32 cellular contexts compared by ENCODE assay signal in the genomic region with DNA sequence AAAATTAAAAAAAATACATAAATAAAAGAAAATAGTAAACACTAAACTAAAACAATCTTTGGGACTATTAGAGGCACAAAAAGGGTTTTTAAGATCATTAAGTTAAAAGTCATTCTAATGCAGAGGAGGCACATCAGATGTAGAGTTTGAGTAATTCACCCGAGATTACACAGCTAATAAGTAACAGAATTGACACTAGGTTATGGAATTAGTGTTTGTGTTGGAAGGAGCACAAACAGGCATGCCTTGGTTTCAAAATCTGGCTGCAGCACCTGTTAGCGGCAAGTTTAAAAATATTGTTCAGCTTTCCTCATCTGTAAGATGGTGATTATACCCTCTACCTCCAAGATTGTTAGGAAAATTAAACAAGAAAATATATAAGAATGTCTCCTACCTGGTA. TPM values are rescaled to one million over a fixed set of nuclear protein-coding genes. Genes with fewer than 3 reads are reported as not detected.
A peak's percentile ranks its signal among the peaks of the same experiment; 100 is the strongest.
DNase-seq lines count a peak whose midpoint lies in the region; ATAC-seq, FAIRE-seq and TF ChIP-seq lines count a peak whose summit lies in the region.
"Had no signal": no experiment of that assay in that cellular context is flagged by ENCODE, and none has a peak within 500 bp of the region (broad histone marks: within the 10 kb centered on the region; RNA-seq: fewer than 3 reads in every experiment).

No MANE protein-coding gene starts in this region.

- H3K27me3 ChIP-seq in pancreas: no peaks in the 10 kb centered on the region
- H3K27me3 ChIP-seq: neutrophil, Peyer's patch, uterus had no signal

- DNase-seq in activated CD8-positive, alpha-beta T cell treated with anti-CD3 and anti-CD28 coated beads for 36 hours: no peak
- no peak for DNase-seq in activated CD8-positive, alpha-beta T cell treated with anti-CD3 and anti-CD28 coated beads, Interleukin-2, amount 10 ng/mL, durations not matched to agents 7 days and 5 days
- peak; percentile 32 for DNase-seq in kidney tubule cell (ENCODE audit: low spot score)
- peak in 1 of 6 donors; percentile 4 for DNase-seq in pancreas
- DNase-seq in OCI-M2 (lab: John Stamatoyannopoulos, UW; ENCODE audit: unreplicated experiment): no peak
- no peak for DNase-seq in central memory CD4-positive, alpha-beta T cell
- DNase-seq: 8988T; activated CD4-positive, CD25-positive, alpha-beta regulatory T cell treated with anti-CD3 and anti-CD28 coated beads, Interleukin-2, amount 50 U/mL, for 72 hours; activated CD8-positive, alpha-beta memory T cell treated with anti-CD3 and anti-CD28 coated beads for 24 hours; activated gamma-delta T cell treated with Interleukin-2 at 50 U/mL for 16 hours; COR-L47; DMS79; effector CD8-positive, alpha-beta T cell; erythroblast; GDM1; glutamatergic neuron; NCI-H1417; NCI-H2029 treated with DMSO at 0.1 percent for 48 hours; NCI-H2227 treated with DMSO at 0.1 percent for 48 hours; NCI-H69; Peyer's patch; stimulated activated naive CD4-positive, alpha-beta T cell treated with Interleukin-2 at 50 U/mL for 16 hours; uterus had no signal

- H3K27ac Mint-ChIP-seq in activated CD8-positive, alpha-beta T cell treated with anti-CD3 and anti-CD28 coated beads for 36 hours: peak overlapping the region; percentile 50
- H3K27ac Mint-ChIP-seq in activated CD8-positive, alpha-beta T cell treated with anti-CD3 and anti-CD28 coated beads, Interleukin-2, amount 10 ng/mL, durations not matched to agents 7 days and 5 days: no peak overlapping the region

- TF ChIP-seq CTCF in activated CD8-positive, alpha-beta T cell treated with anti-CD3 and anti-CD28 coated beads for 36 hours (IDR thresholded peaks at IDR 0.05): no peak
- TF ChIP-seq CTCF in VCaP (conservative IDR thresholded peaks at IDR 0.05): no peak
- no peak for TF ChIP-seq CTCF in pancreas (IDR thresholded peaks at IDR 0.05)

- peaks cover 28% of the 10 kb centered on the region for H3K36me3 Mint-ChIP-seq in activated CD8-positive, alpha-beta T cell treated with anti-CD3 and anti-CD28 coated beads for 36 hours (ENCODE audit: low read depth)
- peaks cover 65% of the 10 kb centered on the region for H3K36me3 Mint-ChIP-seq in activated CD8-positive, alpha-beta T cell treated with anti-CD3 and anti-CD28 coated beads, Interleukin-2, amount 10 ng/mL, durations not matched to agents 7 days and 5 days (ENCODE audit: low read depth)

- intact Hi-C loops in activated CD8-positive, alpha-beta T cell treated with anti-CD3 and anti-CD28 coated beads for 36 hours (cut with micrococcal nuclease): no loop called here
- intact Hi-C loops in pancreas (cut with DNase I): no loop called here

- POLR2A ChIA-PET in activated CD8-positive, alpha-beta T cell treated with anti-CD3 and anti-CD28 coated beads for 36 hours (lab: Charles Lee): interaction anchor here (1.1 to 3.8 kb wide), 3 partner anchors 10 to 39 kb away, joined by 3 to 20 read pairs (median 13); a partner anchor contains a TSS
- POLR2A ChIA-PET in activated CD8-positive, alpha-beta T cell treated with anti-CD3 and anti-CD28 coated beads, Interleukin-2, amount 10 ng/mL, durations not matched to agents 7 days and 5 days (lab: Charles Lee): no interaction called here

- FAIRE-seq in pancreas (lab: Jason Lieb, UNC): no peak
- FAIRE-seq: bronchial epithelial cell, colon, K562, keratinocyte had no signal

- CTCF ChIA-PET in activated CD8-positive, alpha-beta T cell treated with anti-CD3 and anti-CD28 coated beads for 36 hours (lab: Charles Lee): interaction anchor here (0.6 to 2.0 kb wide), 5 partner anchors 25 to 66 kb away, joined by 3 to 5 read pairs (median 3); no protein-coding TSS in a partner anchor
- CTCF ChIA-PET in activated CD8-positive, alpha-beta T cell treated with anti-CD3 and anti-CD28 coated beads, Interleukin-2, amount 10 ng/mL, durations not matched to agents 7 days and 5 days (lab: Charles Lee): interaction anchor here (1.3 to 2.1 kb wide), 4 partner anchors 9 to 35 kb away, joined by 3 to 9 read pairs (median 6); no protein-coding TSS in a partner anchor

- no peak overlapping the region for H3K4me3 Mint-ChIP-seq in activated CD8-positive, alpha-beta T cell treated with anti-CD3 and anti-CD28 coated beads for 36 hours
- no peak overlapping the region for H3K4me3 Mint-ChIP-seq in activated CD8-positive, alpha-beta T cell treated with anti-CD3 and anti-CD28 coated beads, Interleukin-2, amount 10 ng/mL, durations not matched to agents 7 days and 5 days

- WGBS in pancreas, 2 donors: 8 to 10% methylated on average over 2 of the region's 2 CpGs

- H3K9me3 ChIP-seq in pancreas: no peaks in the 10 kb centered on the region
- H3K9me3 ChIP-seq: HAP-1, neutrophil, Peyer's patch, prostate gland, uterus had no signal

- H3K4me1 ChIP-seq in pancreas: peaks cover 0 to 14% (median 11%) of the 10 kb centered on the region in 3 donors
- H3K4me1 ChIP-seq: Peyer's patch, prostate gland, uterus had no signal

- no peaks in the 10 kb centered on the region for H3K9me3 Mint-ChIP-seq in activated CD8-positive, alpha-beta T cell treated with anti-CD3 and anti-CD28 coated beads for 36 hours
- no peaks in the 10 kb centered on the region for H3K9me3 Mint-ChIP-seq in activated CD8-positive, alpha-beta T cell treated with anti-CD3 and anti-CD28 coated beads, Interleukin-2, amount 10 ng/mL, durations not matched to agents 7 days and 5 days (ENCODE audit: insufficient read depth)

- ATAC-seq in activated CD8-positive, alpha-beta T cell treated with anti-CD3 and anti-CD28 coated beads for 36 hours: no peak
- ATAC-seq in activated CD8-positive, alpha-beta T cell treated with anti-CD3 and anti-CD28 coated beads, Interleukin-2, amount 10 ng/mL, durations not matched to agents 7 days and 5 days: no peak
- ATAC-seq in pancreas (peak; percentile 80 to 95 (median 86)), GM21619 (IDR thresholded peaks at IDR 0.05; ENCODE audit: unreplicated experiment) (no peak)
- ATAC-seq: K562 had no signal

- peaks cover 0 to 5% (median 0%) of the 10 kb centered on the region in 3 donors for H3K36me3 ChIP-seq in pancreas
- H3K36me3 ChIP-seq: HAP-1, prostate gland, uterus had no signal

- peaks cover 74% of the 10 kb centered on the region for H3K4me1 Mint-ChIP-seq in activated CD8-positive, alpha-beta T cell treated with anti-CD3 and anti-CD28 coated beads for 36 hours (ENCODE audit: low read depth)
- H3K4me1 Mint-ChIP-seq in activated CD8-positive, alpha-beta T cell treated with anti-CD3 and anti-CD28 coated beads, Interleukin-2, amount 10 ng/mL, durations not matched to agents 7 days and 5 days (ENCODE audit: low read depth): peaks cover 56% of the 10 kb centered on the region

- H3K27me3 Mint-ChIP-seq in activated CD8-positive, alpha-beta T cell treated with anti-CD3 and anti-CD28 coated beads for 36 hours: no peaks in the 10 kb centered on the region
- H3K27me3 Mint-ChIP-seq in activated CD8-positive, alpha-beta T cell treated with anti-CD3 and anti-CD28 coated beads, Interleukin-2, amount 10 ng/mL, durations not matched to agents 7 days and 5 days (ENCODE audit: low read depth): no peaks in the 10 kb centered on the region

- no peak overlapping the region for H3K4me3 ChIP-seq in pancreas
- H3K4me3 ChIP-seq: HAP-1, K562, Peyer's patch, prostate gland, uterus had no signal

- H3K27ac ChIP-seq in VCaP (peak overlapping the region; percentile 62), pancreas (no peak overlapping the region)
- H3K27ac ChIP-seq: Peyer's patch, prostate gland, uterus had no signal

RNA-seq across cellular contexts. Expression of a gene that starts 39.0 kb away (rescaled TPM):
- total RNA-seq in activated CD8-positive, alpha-beta T cell treated with anti-CD3 and anti-CD28 coated beads for 36 hours: 10 to 100 TPM; 35.4 to 41.5 TPM
- 10 to 100 TPM; 56.8 to 60.2 TPM for total RNA-seq in activated CD8-positive, alpha-beta T cell treated with anti-CD3 and anti-CD28 coated beads, Interleukin-2, amount 10 ng/mL, durations not matched to agents 7 days and 5 days
- 10 to 100 TPM in 1 of 6 donors, 1 to 10 TPM in 5; 5.0 to 10.7 (median 6.3) TPM for total RNA-seq in pancreas
- 1 to 10 TPM; 3.2 to 4.4 TPM for polyA plus RNA-seq in pancreas

Comparison
In these comparisons a context has a peak if more than half of its experiments do, and no peak if none do; other contexts are left out.
1. ATAC-seq: peak in pancreas (4 of 4); none in activated CD8-positive, alpha-beta T cell treated with anti-CD3 and anti-CD28 coated beads for 36 hours (single experiment), activated CD8-positive, alpha-beta T cell treated with anti-CD3 and anti-CD28 coated beads, Interleukin-2, amount 10 ng/mL, durations not matched to agents 7 days and 5 days (single experiment) and GM21619 (single experiment).